Comparison of ENCODE assay signal across 28 cellular contexts in genomic region chrX:99348256-99348655, GRCh38.
"Had no signal": no experiment of that assay in that cellular context is flagged by ENCODE, and none has a peak within 500 bp of the region (broad histone marks: within the 10 kb centered on the region; RNA-seq: fewer than 3 reads in every experiment).

No MANE protein-coding gene starts in this region.

- H3K27me3 ChIP-seq: stomach, suprapubic skin, testis, thyroid gland, tibial artery, tibial nerve, transverse colon, upper lobe of left lung, upper lobe of right lung, uterus, vagina had no signal

- H3K4me1 Mint-ChIP-seq: stimulated activated effector memory CD8-positive, alpha-beta T cell treated with anti-CD3 and anti-CD28 coated beads, Interleukin-12 subunit alpha, Interleukin-12 subunit beta, amount 100 ng/mL, for 72 hours; stimulated activated memory B cell treated with anti-CD40 and anti-IgM and Interleukin-4, amounts not matched to agents 10 μg/mL and 1 μg/mL and 100 μg/mL, for 72 hours; stimulated activated naive B cell treated with anti-CD40 and anti-IgM and Interleukin-4, amounts not matched to agents 10 μg/mL and 1 μg/mL and 100 μg/mL, for 72 hours; stimulated activated naive CD8-positive, alpha-beta T cell treated with anti-CD3 and anti-CD28 coated beads, Interleukin-15, amount 100 ng/mL, for 72 hours had no signal

- H3K4me3 Mint-ChIP-seq: stimulated activated effector memory CD8-positive, alpha-beta T cell treated with anti-CD3 and anti-CD28 coated beads, Interleukin-12 subunit alpha, Interleukin-12 subunit beta, amount 100 ng/mL, for 72 hours; stimulated activated memory B cell treated with anti-CD40 and anti-IgM and Interleukin-4, amounts not matched to agents 10 μg/mL and 1 μg/mL and 100 μg/mL, for 72 hours; stimulated activated naive B cell treated with anti-CD40 and anti-IgM and Interleukin-4, amounts not matched to agents 10 μg/mL and 1 μg/mL and 100 μg/mL, for 72 hours; stimulated activated naive CD8-positive, alpha-beta T cell treated with anti-CD3 and anti-CD28 coated beads, Interleukin-15, amount 100 ng/mL, for 72 hours; stimulated activated naive CD8-positive, alpha-beta T cell treated with anti-CD3 and anti-CD28 coated beads, Interleukin-15, Interleukin-2, amounts not matched to agents 100 ng/mL and 50 ng/mL, for 24 hours; type B pancreatic cell had no signal

- ATAC-seq: stimulated activated effector memory CD8-positive, alpha-beta T cell treated with anti-CD3 and anti-CD28 coated beads, Interleukin-12 subunit alpha, Interleukin-12 subunit beta, amount 100 ng/mL, for 72 hours; stimulated activated memory B cell treated with anti-CD40 and anti-IgM and Interleukin-4, amounts not matched to agents 10 μg/mL and 1 μg/mL and 100 μg/mL, for 72 hours; stimulated activated naive B cell treated with anti-CD40 and anti-IgM and Interleukin-4, amounts not matched to agents 10 μg/mL and 1 μg/mL and 100 μg/mL, for 72 hours; stimulated activated naive CD8-positive, alpha-beta T cell treated with anti-CD3 and anti-CD28 coated beads, Interleukin-15, amount 100 ng/mL, for 72 hours; stimulated activated naive CD8-positive, alpha-beta T cell treated with anti-CD3 and anti-CD28 coated beads, Interleukin-15, Interleukin-2, amounts not matched to agents 100 U/mL and 50 U/mL, for 24 hours; upper lobe of right lung had no signal

- H3K4me3 ChIP-seq: stomach, suprapubic skin, testis, thoracic aorta, thyroid gland, tibial artery, tibial nerve, transverse colon, upper lobe of left lung, upper lobe of right lung, uterus, vagina had no signal

- H3K9me3 ChIP-seq: suprapubic skin, testis, thoracic aorta, thyroid gland, tibial artery, tibial nerve, transverse colon, upper lobe of left lung, upper lobe of right lung, uterus, vagina had no signal

- H3K36me3 ChIP-seq: stomach, suprapubic skin, thoracic aorta, thyroid gland, tibial artery, tibial nerve, transverse colon, upper lobe of left lung, upper lobe of right lung, uterus, vagina had no signal

- H3K27ac Mint-ChIP-seq: stimulated activated effector memory CD8-positive, alpha-beta T cell treated with anti-CD3 and anti-CD28 coated beads, Interleukin-12 subunit alpha, Interleukin-12 subunit beta, amount 100 ng/mL, for 72 hours; stimulated activated memory B cell treated with anti-CD40 and anti-IgM and Interleukin-4, amounts not matched to agents 10 μg/mL and 1 μg/mL and 100 μg/mL, for 72 hours; stimulated activated naive B cell treated with anti-CD40 and anti-IgM and Interleukin-4, amounts not matched to agents 10 μg/mL and 1 μg/mL and 100 μg/mL, for 72 hours; stimulated activated naive CD8-positive, alpha-beta T cell treated with anti-CD3 and anti-CD28 coated beads, Interleukin-15, amount 100 ng/mL, for 72 hours; stimulated activated naive CD8-positive, alpha-beta T cell treated with anti-CD3 and anti-CD28 coated beads, Interleukin-15, Interleukin-2, amounts not matched to agents 100 ng/mL and 50 ng/mL, for 24 hours; type B pancreatic cell had no signal

- DNase-seq: stimulated activated CD4-positive, alpha-beta T cell treated with anti-CD3 and anti-CD28 coated beads, Interleukin-2, amount 100 ng/mL, for 48 hours; stimulated activated CD4-positive, alpha-beta T cell treated with anti-CD3 and anti-CD28 coated beads, Interleukin-4, amount 100 ng/mL, for 1 hour; stimulated activated CD4-positive, alpha-beta T cell treated with anti-CD3 and anti-CD28 coated beads, Interleukin-4, amount 100 ng/mL, for 24 hours; stimulated activated CD4-positive, alpha-beta T cell treated with anti-CD3 and anti-CD28 coated beads, Interleukin-4, amount 100 ng/mL, for 4 hours; stimulated activated CD8-positive, alpha-beta memory T cell treated with anti-CD3 and anti-CD28 coated beads, Interleukin-4, amount 100 ng/mL, for 48 hours; stimulated activated naive B cell treated with anti-CD40 and anti-IgM and Interleukin-4, amounts not matched to agents 10 μg/mL and 1 μg/mL and 100 μg/mL, for 72 hours; stimulated activated naive CD4-positive, alpha-beta T cell; stimulated activated naive CD8-positive, alpha-beta T cell treated with anti-CD3 and anti-CD28 coated beads, Interleukin-15, amount 100 ng/mL, for 72 hours; stimulated activated naive CD8-positive, alpha-beta T cell treated with anti-CD3 and anti-CD28 coated beads, Interleukin-15, Interleukin-2, amounts not matched to agents 100 U/mL and 50 U/mL, for 24 hours; stomach; substantia nigra; testis; thyroid gland; tibial artery; transverse colon; trophoblast cell; upper lobe of left lung; upper lobe of right lung; uterus had no signal

- H3K9me3 Mint-ChIP-seq: stimulated activated memory B cell treated with anti-CD40 and anti-IgM and Interleukin-4, amounts not matched to agents 10 μg/mL and 1 μg/mL and 100 μg/mL, for 72 hours; stimulated activated naive CD8-positive, alpha-beta T cell treated with anti-CD3 and anti-CD28 coated beads, Interleukin-15, amount 100 ng/mL, for 72 hours had no signal

- H3K36me3 Mint-ChIP-seq: stimulated activated effector memory CD8-positive, alpha-beta T cell treated with anti-CD3 and anti-CD28 coated beads, Interleukin-12 subunit alpha, Interleukin-12 subunit beta, amount 100 ng/mL, for 72 hours; stimulated activated memory B cell treated with anti-CD40 and anti-IgM and Interleukin-4, amounts not matched to agents 10 μg/mL and 1 μg/mL and 100 μg/mL, for 72 hours; stimulated activated naive B cell treated with anti-CD40 and anti-IgM and Interleukin-4, amounts not matched to agents 10 μg/mL and 1 μg/mL and 100 μg/mL, for 72 hours; type B pancreatic cell had no signal

- H3K27me3 Mint-ChIP-seq: stimulated activated memory B cell treated with anti-CD40 and anti-IgM and Interleukin-4, amounts not matched to agents 10 μg/mL and 1 μg/mL and 100 μg/mL, for 72 hours; stimulated activated naive B cell treated with anti-CD40 and anti-IgM and Interleukin-4, amounts not matched to agents 10 μg/mL and 1 μg/mL and 100 μg/mL, for 72 hours; stimulated activated naive CD8-positive, alpha-beta T cell treated with anti-CD3 and anti-CD28 coated beads, Interleukin-15, amount 100 ng/mL, for 72 hours; stimulated activated naive CD8-positive, alpha-beta T cell treated with anti-CD3 and anti-CD28 coated beads, Interleukin-15, Interleukin-2, amounts not matched to agents 100 ng/mL and 50 ng/mL, for 24 hours; type B pancreatic cell had no signal

- H3K4me1 ChIP-seq: stomach, suprapubic skin, testis, thyroid gland, tibial artery, tibial nerve, transverse colon, upper lobe of left lung, upper lobe of right lung, uterus, vagina had no signal

- FAIRE-seq: urothelium cell line had no signal

- H3K27ac ChIP-seq: stomach, suprapubic skin, testis, thoracic aorta, thyroid gland, tibial artery, tibial nerve, transverse colon, upper lobe of left lung, upper lobe of right lung, uterus, vagina had no signal
